In genomic region chr3:104835376-104835775, GRCh38 we compare ENCODE assay signal across 30 cellular contexts.
"Had no signal": no experiment of that assay in that cellular context is flagged by ENCODE, and none has a peak within 500 bp of the region (broad histone marks: within the 10 kb centered on the region; RNA-seq: fewer than 3 reads in every experiment).

No MANE protein-coding gene starts in this region.

- H3K36me3 Mint-ChIP-seq: activated naive CD4-positive, alpha-beta T cell treated with anti-CD3 and anti-CD28 coated beads, Interleukin-2, amount 10 ng/mL, durations not matched to agents 7 days and 5 days; activated naive CD4-positive, alpha-beta T cell treated with anti-CD3 and anti-CD28 coated beads, Interleukin-2, amount 50 U/mL, for 72 hours; activated naive CD8-positive, alpha-beta T cell treated with anti-CD3 and anti-CD28 coated beads, Interleukin-2, amount 10 ng/mL, durations not matched to agents 7 days and 5 days had no signal

- H3K27me3 ChIP-seq: brain microvascular endothelial cell, dorsolateral prefrontal cortex, esophagus muscularis mucosa, foreskin keratinocyte, gastrocnemius medialis, heart left ventricle had no signal

- H3K4me1 Mint-ChIP-seq: activated CD4-positive, alpha-beta memory T cell treated with anti-CD3 and anti-CD28 coated beads, Interleukin-2, amount 10 ng/mL, durations not matched to agents 7 days and 5 days; activated CD4-positive, alpha-beta T cell treated with anti-CD3 and anti-CD28 coated beads, Interleukin-2, amount 10 ng/mL, durations not matched to agents 7 days and 5 days; activated naive CD4-positive, alpha-beta T cell treated with anti-CD3 and anti-CD28 coated beads, Interleukin-2, amount 10 ng/mL, durations not matched to agents 7 days and 5 days; activated naive CD8-positive, alpha-beta T cell treated with anti-CD3 and anti-CD28 coated beads, Interleukin-2, amount 10 ng/mL, durations not matched to agents 7 days and 5 days; central memory CD8-positive, alpha-beta T cell had no signal

- DNase-seq: activated CD4-positive, alpha-beta memory T cell treated with anti-CD3 and anti-CD28 coated beads, Interleukin-2, amount 10 ng/mL, durations not matched to agents 7 days and 5 days; activated CD4-positive, alpha-beta T cell treated with anti-CD3 and anti-CD28 coated beads for 1 hour; activated CD4-positive, alpha-beta T cell treated with anti-CD3 and anti-CD28 coated beads for 4 hours; activated CD4-positive, alpha-beta T cell treated with anti-CD3 and anti-CD28 coated beads, Interleukin-2, amount 10 ng/mL, durations not matched to agents 7 days and 5 days; activated CD4-positive, alpha-beta T cell treated with anti-CD3 and anti-CD28 coated beads, Interleukin-2, amount 50 U/mL, for 4 hours; activated CD8-positive, alpha-beta memory T cell treated with anti-CD3 and anti-CD28 coated beads, Interleukin-2, amount 50 U/mL, for 48 hours; activated gamma-delta T cell; activated naive CD4-positive, alpha-beta T cell; activated naive CD4-positive, alpha-beta T cell treated with anti-CD3 and anti-CD28 coated beads, Interleukin-2, amount 10 ng/mL, durations not matched to agents 7 days and 5 days; activated naive CD8-positive, alpha-beta T cell treated with anti-CD3 and anti-CD28 coated beads, Interleukin-2, amount 10 ng/mL, durations not matched to agents 7 days and 5 days; activated T-cell treated with anti-CD3 and anti-CD28 coated beads for 4 hours; activated T-cell treated with anti-CD3 and anti-CD28 coated beads, Interleukin-2, amount 50 U/mL, for 24 hours; activated T-cell treated with anti-CD3 and anti-CD28 coated beads, Interleukin-2, amount 50 U/mL, for 72 hours; anterior cingulate cortex; brain microvascular endothelial cell; dorsolateral prefrontal cortex; effector memory CD4-positive, alpha-beta T cell; endodermal cell; erythroblast; foreskin keratinocyte; gastrocnemius medialis; glutamatergic neuron; heart left ventricle; T-helper 2 cell had no signal

- H3K36me3 ChIP-seq: brain microvascular endothelial cell, esophagus muscularis mucosa, gastrocnemius medialis, heart left ventricle had no signal

- H3K9me3 ChIP-seq: esophagus muscularis mucosa, gastrocnemius medialis, heart left ventricle had no signal

- H3K27me3 Mint-ChIP-seq: activated CD4-positive, alpha-beta memory T cell treated with anti-CD3 and anti-CD28 coated beads, Interleukin-2, amount 10 ng/mL, durations not matched to agents 7 days and 5 days; activated CD4-positive, alpha-beta T cell treated with anti-CD3 and anti-CD28 coated beads, Interleukin-2, amount 10 ng/mL, durations not matched to agents 7 days and 5 days; activated naive CD4-positive, alpha-beta T cell treated with anti-CD3 and anti-CD28 coated beads, Interleukin-2, amount 10 ng/mL, durations not matched to agents 7 days and 5 days; activated naive CD8-positive, alpha-beta T cell treated with anti-CD3 and anti-CD28 coated beads, Interleukin-2, amount 10 ng/mL, durations not matched to agents 7 days and 5 days; activated T-cell treated with anti-CD3 and anti-CD28 coated beads, Interleukin-2, amount 50 U/mL, for 24 hours; central memory CD8-positive, alpha-beta T cell; dendritic cell treated with granulocyte-macrophage colony-stimulating factor and Interleukin-4, amounts not matched to agents 40 ng/mL and 50 ng/mL, for 4 days had no signal

- H3K4me1 ChIP-seq: esophagus muscularis mucosa, foreskin keratinocyte, gastrocnemius medialis, heart left ventricle had no signal

- H3K27ac Mint-ChIP-seq: activated CD4-positive, alpha-beta memory T cell treated with anti-CD3 and anti-CD28 coated beads, Interleukin-2, amount 10 ng/mL, durations not matched to agents 7 days and 5 days; activated CD4-positive, alpha-beta T cell treated with anti-CD3 and anti-CD28 coated beads, Interleukin-2, amount 10 ng/mL, durations not matched to agents 7 days and 5 days; activated naive CD4-positive, alpha-beta T cell treated with anti-CD3 and anti-CD28 coated beads, Interleukin-2, amount 10 ng/mL, durations not matched to agents 7 days and 5 days; activated naive CD4-positive, alpha-beta T cell treated with anti-CD3 and anti-CD28 coated beads, Interleukin-2, amount 50 U/mL, for 72 hours; activated naive CD8-positive, alpha-beta T cell treated with anti-CD3 and anti-CD28 coated beads, Interleukin-2, amount 10 ng/mL, durations not matched to agents 7 days and 5 days; activated T-cell treated with anti-CD3 and anti-CD28 coated beads, Interleukin-2, amount 50 U/mL, for 24 hours; activated T-cell treated with anti-CD3 and anti-CD28 coated beads, Interleukin-2, amount 50 U/mL, for 72 hours; dendritic cell treated with granulocyte-macrophage colony-stimulating factor and Interleukin-4, amounts not matched to agents 40 ng/mL and 50 ng/mL, for 4 days; endodermal cell had no signal

- ATAC-seq: activated naive CD4-positive, alpha-beta T cell treated with anti-CD3 and anti-CD28 coated beads, Interleukin-2, amount 50 U/mL, for 72 hours; activated T-cell treated with anti-CD3 and anti-CD28 coated beads, Interleukin-2, amount 50 U/mL, for 72 hours; foreskin keratinocyte; gastrocnemius medialis; heart left ventricle had no signal

- FAIRE-seq: astrocyte had no signal

- H3K9me3 Mint-ChIP-seq: activated CD4-positive, alpha-beta memory T cell treated with anti-CD3 and anti-CD28 coated beads, Interleukin-2, amount 10 ng/mL, durations not matched to agents 7 days and 5 days; activated CD4-positive, alpha-beta T cell treated with anti-CD3 and anti-CD28 coated beads, Interleukin-2, amount 10 ng/mL, durations not matched to agents 7 days and 5 days; activated naive CD4-positive, alpha-beta T cell treated with anti-CD3 and anti-CD28 coated beads, Interleukin-2, amount 10 ng/mL, durations not matched to agents 7 days and 5 days; activated naive CD8-positive, alpha-beta T cell treated with anti-CD3 and anti-CD28 coated beads, Interleukin-2, amount 10 ng/mL, durations not matched to agents 7 days and 5 days; activated T-cell treated with anti-CD3 and anti-CD28 coated beads, Interleukin-2, amount 50 U/mL, for 24 hours; activated T-cell treated with anti-CD3 and anti-CD28 coated beads, Interleukin-2, amount 50 U/mL, for 72 hours; central memory CD8-positive, alpha-beta T cell; endodermal cell had no signal

- H3K27ac ChIP-seq: brain microvascular endothelial cell, coronary artery, dorsolateral prefrontal cortex, esophagus muscularis mucosa, foreskin keratinocyte, gastrocnemius medialis, heart left ventricle had no signal

- H3K4me3 Mint-ChIP-seq: activated CD4-positive, alpha-beta memory T cell treated with anti-CD3 and anti-CD28 coated beads, Interleukin-2, amount 10 ng/mL, durations not matched to agents 7 days and 5 days; activated CD4-positive, alpha-beta T cell treated with anti-CD3 and anti-CD28 coated beads, Interleukin-2, amount 10 ng/mL, durations not matched to agents 7 days and 5 days; activated naive CD4-positive, alpha-beta T cell treated with anti-CD3 and anti-CD28 coated beads, Interleukin-2, amount 10 ng/mL, durations not matched to agents 7 days and 5 days; activated naive CD8-positive, alpha-beta T cell treated with anti-CD3 and anti-CD28 coated beads, Interleukin-2, amount 10 ng/mL, durations not matched to agents 7 days and 5 days; activated T-cell treated with anti-CD3 and anti-CD28 coated beads, Interleukin-2, amount 50 U/mL, for 24 hours; activated T-cell treated with anti-CD3 and anti-CD28 coated beads, Interleukin-2, amount 50 U/mL, for 72 hours; central memory CD8-positive, alpha-beta T cell; dendritic cell treated with granulocyte-macrophage colony-stimulating factor and Interleukin-4, amounts not matched to agents 40 ng/mL and 50 ng/mL, for 4 days; endodermal cell had no signal

- H3K4me3 ChIP-seq: coronary artery, dorsolateral prefrontal cortex, esophagus muscularis mucosa, gastrocnemius medialis, heart left ventricle had no signal
